24 cellular contexts compared by ENCODE assay signal in the genomic region with DNA sequence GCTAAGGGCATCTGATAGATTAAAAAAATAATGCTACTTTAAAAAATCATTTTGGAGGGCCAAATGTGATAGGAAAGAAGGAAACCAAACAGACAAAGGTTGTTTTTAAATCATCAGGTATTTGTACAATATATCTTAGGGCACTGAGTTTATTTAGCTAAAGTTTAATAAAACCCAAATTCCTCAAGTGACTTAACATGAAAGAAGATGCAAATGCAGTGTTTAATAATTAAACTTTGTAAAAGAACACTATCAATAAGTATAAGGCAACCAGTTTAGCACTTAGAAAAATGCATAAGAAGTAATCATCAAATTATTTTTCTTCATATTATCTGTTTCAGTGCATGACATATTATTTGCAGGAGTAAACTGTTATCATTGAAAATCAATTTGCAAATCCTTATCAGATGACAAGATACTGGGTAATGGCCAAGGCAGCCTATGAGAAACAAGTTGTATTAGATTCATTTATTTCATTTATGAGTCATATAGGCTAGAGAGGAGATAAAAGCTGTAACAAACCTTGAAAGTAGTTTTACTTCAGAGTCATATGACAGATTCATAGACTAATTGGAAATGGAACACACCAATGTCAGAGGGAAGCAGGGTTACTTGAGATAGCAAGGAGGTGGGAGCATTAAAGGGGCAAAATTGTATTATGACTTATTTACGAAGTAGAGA.
DNase-seq lines count a peak whose midpoint lies in the region; ATAC-seq and FAIRE-seq lines count a peak whose summit lies in the region.
"Had no signal": no experiment of that assay in that cellular context is flagged by ENCODE, and none has a peak within 500 bp of the region (broad histone marks: within the 10 kb centered on the region; RNA-seq: fewer than 3 reads in every experiment).

No MANE protein-coding gene starts in this region.

- ATAC-seq in GM18861 (IDR thresholded peaks at IDR 0.05; ENCODE audit: unreplicated experiment) (peak; percentile 81), HG02938 (IDR thresholded peaks at IDR 0.05; ENCODE audit: unreplicated experiment) (peak; percentile 71), GM18517 (IDR thresholded peaks at IDR 0.05; ENCODE audit: unreplicated experiment) (no peak)
- ATAC-seq: HepG2; left lung; naive thymus-derived CD8-positive, alpha-beta T cell had no signal

- no peaks in the 10 kb centered on the region for H3K27me3 ChIP-seq in small intestine (ENCODE audit: control insufficient read depth in 2 of 2, insufficient read depth in 2 of 2, low read length in 2 of 2)
- H3K27me3 ChIP-seq: left lung, right atrium auricular region, SJSA1 had no signal

- no peaks in the 10 kb centered on the region for H3K36me3 ChIP-seq in small intestine (ENCODE audit: control insufficient read depth in 2 of 2, insufficient read depth in 2 of 2, low read length in 2 of 2)
- H3K36me3 ChIP-seq: left lung, right atrium auricular region, SJSA1 had no signal

- no peaks in the 10 kb centered on the region for H3K9me3 ChIP-seq in small intestine (ENCODE audit: control insufficient read depth, low read depth)
- H3K9me3 ChIP-seq: left lung, right atrium auricular region, SJSA1 had no signal

- FAIRE-seq in small intestine (lab: Jason Lieb, UNC) = no peak
- FAIRE-seq: colon, frontal cortex, HepG2 had no signal

- H3K4me3 ChIP-seq in small intestine (ENCODE audit: low read depth in 1 of 2, low read length in 2 of 2) = no peak overlapping the region
- H3K4me3 ChIP-seq: left lung, right atrium auricular region, SJSA1 had no signal

- no peak overlapping the region for H3K27ac ChIP-seq in small intestine (ENCODE audit: low read depth in 1 of 2, low read length in 1 of 2)
- H3K27ac ChIP-seq: left lung, right atrium auricular region, SJSA1 had no signal

- no peaks in the 10 kb centered on the region for H3K4me1 ChIP-seq in small intestine (ENCODE audit: control insufficient read depth in 2 of 2, insufficient read depth in 1 of 2, low read depth in 1 of 2, low read length in 1 of 2)
- H3K4me1 ChIP-seq: left lung, right atrium auricular region, SJSA1 had no signal

- intact Hi-C loops in posterior cingulate gyrus (cut with DNase I) = no loop called here

- 85 to 96% (median 91%) methylated on average over 1 of the region's 1 CpG for WGBS in small intestine, 3 donors

- peak; percentile 8 for DNase-seq in HS-5 (ENCODE audit: low read depth)
- peak; percentile 2 for DNase-seq in kidney tubule cell (ENCODE audit: low spot score)
- DNase-seq in small intestine = no peak
- no peak for DNase-seq in OCI-M2 (lab: John Stamatoyannopoulos, UW; ENCODE audit: unreplicated experiment)
- DNase-seq in posterior cingulate gyrus = no peak
- DNase-seq: activated CD4-positive, alpha-beta T cell treated with anti-CD3 and anti-CD28 coated beads for 1 hour; activated gamma-delta T cell; C1 segment of cervical spinal cord; effector CD8-positive, alpha-beta T cell; H9; left lung; naive thymus-derived CD8-positive, alpha-beta T cell; NCI-H1048; NCI-H187 treated with DMSO at 0.1 percent for 48 hours; stimulated activated CD4-positive, alpha-beta T cell treated with anti-CD3 and anti-CD28 coated beads, Interleukin-4, amount 100 ng/mL, for 4 hours; stimulated activated naive CD4-positive, alpha-beta T cell had no signal

Comparison
In these comparisons a context has a peak if more than half of its experiments do, and no peak if none do; other contexts are left out.
1. DNase-seq: peak in HS-5 (single experiment) and kidney tubule cell (single experiment); none in small intestine (single experiment), OCI-M2 (single experiment) and posterior cingulate gyrus (0 of 10).